23 cellular contexts compared by ENCODE assay signal in genomic region chr5:131229623-131230022, GRCh38. TPM values are rescaled to one million over a fixed set of nuclear protein-coding genes. Genes with fewer than 3 reads are reported as not detected.
DNase-seq lines count a peak whose midpoint lies in the region; ATAC-seq, FAIRE-seq and TF ChIP-seq lines count a peak whose summit lies in the region.
"Had no signal": no experiment of that assay in that cellular context is flagged by ENCODE, and none has a peak within 500 bp of the region (broad histone marks: within the 10 kb centered on the region; RNA-seq: fewer than 3 reads in every experiment).

No MANE protein-coding gene starts in this region.

- H3K27me3 ChIP-seq in DOHH2 (ENCODE audit: control insufficient read depth, low read length): no peaks in the 10 kb centered on the region
- no peaks in the 10 kb centered on the region for H3K27me3 ChIP-seq in GM12878 (replicated peaks in 1 of 2; ENCODE audit: control insufficient read depth in 2 of 2, insufficient read depth in 2 of 2, low read length in 1 of 2)
- H3K27me3 ChIP-seq: MG63, Peyer's patch, SJCRH30 had no signal

- H3K9me3 ChIP-seq in DOHH2 (ENCODE audit: control insufficient read depth, insufficient read depth, low read length): no peaks in the 10 kb centered on the region
- no peaks in the 10 kb centered on the region for H3K9me3 ChIP-seq in KOPT-K1 (ENCODE audit: insufficient read depth, low read length, poor library complexity, severe bottlenecking)
- H3K9me3 ChIP-seq in GM12878 (replicated peaks; ENCODE audit: control insufficient read depth, insufficient read depth, low read length): no peaks in the 10 kb centered on the region
- H3K9me3 ChIP-seq: HAP-1, MG63, Peyer's patch, SJCRH30 had no signal

- H3K9me2 ChIP-seq in DOHH2 (replicated peaks; ENCODE audit: control insufficient read depth, low read length): no peaks in the 10 kb centered on the region

- H3K36me3 ChIP-seq in DOHH2 (ENCODE audit: control insufficient read depth, low read length) (peaks cover 9% of the 10 kb centered on the region; the same call in 1 of the 2 replicates), KOPT-K1 (ENCODE audit: insufficient read depth, low read length) (peaks cover 27% of the 10 kb centered on the region; the same call in 1 of the 2 replicates), GM12878 (ENCODE audit: control insufficient read depth in 2 of 2, insufficient read depth in 2 of 2, low read length in 1 of 2) (peaks cover 0 to 7% of the 10 kb centered on the region in 2 experiments; a peak in 2 of 4 replicates)
- H3K36me3 ChIP-seq: HAP-1, MG63, Peyer's patch, SJCRH30 had no signal

- H3K9me3 Mint-ChIP-seq in stimulated activated memory B cell treated with anti-CD40 and anti-IgM and Interleukin-4, amounts not matched to agents 10 μg/mL and 1 μg/mL and 100 μg/mL, for 72 hours: no peaks in the 10 kb centered on the region
- H3K9me3 Mint-ChIP-seq: CD14-positive monocyte, IgD-negative memory B cell had no signal

- WGBS in GM12878 (ENCODE audit: insufficient coverage, insufficient replicate concordance, low lambda C conversion rate, missing lambda C conversion rate): 17% methylated on average over 4 of the region's 4 CpGs

- H3K4me1 ChIP-seq in DOHH2 (ENCODE audit: control insufficient read depth, low read length) (peaks cover 17% of the 10 kb centered on the region), GM12878 (ENCODE audit: control insufficient read depth, insufficient read depth, low read length) (peaks cover 20% of the 10 kb centered on the region)
- H3K4me1 ChIP-seq: SJCRH30 had no signal

- no peak overlapping the region for H3K27ac ChIP-seq in DOHH2 (ENCODE audit: low read depth, low read length)
- peak overlapping the region; percentile 35 for H3K27ac ChIP-seq in KOPT-K1 (ENCODE audit: low read depth, low read length, poor library complexity, severe bottlenecking)
- H3K27ac ChIP-seq in GM12878 (ENCODE audit: control insufficient read depth, insufficient read depth): peak overlapping the region; percentile 27; the same call in 1 of the 2 replicates
- H3K27ac ChIP-seq: GM23248, Peyer's patch, SJCRH30 had no signal

- SMC1A ChIA-PET in GM12878 (lab: Charles Lee; ENCODE audit: uncharacterized antibody, unreplicated experiment): interaction anchor here (1.1 to 26.7 kb wide), 8 partner anchors 9 to 165 kb away, joined by 3 to 1218 read pairs (median 4); partner anchors contain the start of gene CDC42SE2

- in situ Hi-C loops in GM12878 (cut with MboI): no loop called here

- CTCF ChIA-PET in GM12878 (lab: Yijun Ruan, JAX): interaction anchor here (1.0 to 1.6 kb wide), 4 partner anchors 19 to 1007 kb away, joined by 3 to 6 read pairs (median 4); no protein-coding TSS in a partner anchor

- H3K79me2 ChIP-seq in DOHH2 (ENCODE audit: control insufficient read depth, low read length) (no peaks in the 10 kb centered on the region), GM12878 (ENCODE audit: control insufficient read depth, insufficient read depth, low read length) (peaks cover 40% of the 10 kb centered on the region)

- peak overlapping the region; percentile 49 for H3K4me3 Mint-ChIP-seq in stimulated activated memory B cell treated with anti-CD40 and anti-IgM and Interleukin-4, amounts not matched to agents 10 μg/mL and 1 μg/mL and 100 μg/mL, for 72 hours
- H3K4me3 Mint-ChIP-seq: CD14-positive monocyte, T-helper 17 cell had no signal

- H3F3A ChIP-seq in DOHH2 (ENCODE audit: control insufficient read depth, insufficient read depth): no peaks in the 10 kb centered on the region

- ATAC-seq in GM12878: no peak; the same call in 1 of the 3 replicates
- no peak for ATAC-seq in stimulated activated memory B cell treated with anti-CD40 and anti-IgM and Interleukin-4, amounts not matched to agents 10 μg/mL and 1 μg/mL and 100 μg/mL, for 72 hours
- ATAC-seq in HG02642 (IDR thresholded peaks at IDR 0.05; ENCODE audit: poor library complexity, unreplicated experiment): no peak
- ATAC-seq: T-helper 17 cell had no signal

- TF ChIP-seq CTCF in DOHH2 (IDR thresholded peaks at IDR 0.05; ENCODE audit: low read depth, low read length, poor library complexity, severe bottlenecking) (no peak), GM12878 (IDR thresholded peaks at IDR 0.05 in 2 of 3, conservative IDR thresholded peaks at IDR 0.05 in 1 of 3; ENCODE audit: control insufficient read depth in 2 of 3, extremely low read depth in 1 of 3, insufficient read depth in 1 of 3, low read depth in 3 of 3, low read length in 3 of 3) (no peak)

- no peaks in the 10 kb centered on the region for H3K36me3 Mint-ChIP-seq in stimulated activated memory B cell treated with anti-CD40 and anti-IgM and Interleukin-4, amounts not matched to agents 10 μg/mL and 1 μg/mL and 100 μg/mL, for 72 hours
- H3K36me3 Mint-ChIP-seq: CD14-positive monocyte had no signal

- BruUV-seq in GM12878 (replicated peaks; lab: Mats Ljungman, UMichigan): no TSS peak

- POLR2A ChIA-PET in GM12878 (lab: Charles Lee): interaction anchor here (0.9 to 12.7 kb wide), 7 partner anchors 8 to 37 kb away, joined by 3 to 141 read pairs (median 3); no protein-coding TSS in a partner anchor

- H3K4me2 ChIP-seq in DOHH2 (ENCODE audit: low read length): peak overlapping the region; percentile 50
- peak overlapping the region; percentile 77 for H3K4me2 ChIP-seq in GM12878 (ENCODE audit: control insufficient read depth, insufficient read depth)

- TF ChIP-seq POLR2A in GM12878 (IDR thresholded peaks at IDR 0.05; ENCODE audit: low read depth, low read length): no peak

- intact Hi-C loops in GM12878 (cut with micrococcal nuclease; ENCODE audit: unreplicated experiment): no loop called here

- H4K20me1 ChIP-seq in DOHH2 (ENCODE audit: control insufficient read depth, insufficient read depth, low read depth, low read length): no peaks in the 10 kb centered on the region
- no peaks in the 10 kb centered on the region for H4K20me1 ChIP-seq in GM12878 (ENCODE audit: control insufficient read depth, insufficient read depth)

- no peak for FAIRE-seq in GM12878 (lab: Jason Lieb, UNC)
- FAIRE-seq: A204.1 had no signal

- no peak for TF ChIP-seq EP300 in GM12878 (IDR thresholded peaks at IDR 0.05; ENCODE audit: borderline replicate concordance in 1 of 2, control insufficient read depth in 1 of 2, low read depth in 2 of 2, low read length in 2 of 2)

- RAD21 ChIA-PET in GM12878 (lab: Charles Lee; ENCODE audit: unreplicated experiment): interaction anchor here (1.3 to 2.4 kb wide), 6 partner anchors 15 to 66 kb away, joined by 3 to 11 read pairs (median 5); no protein-coding TSS in a partner anchor

- DNase-seq in GM12878 (ENCODE audit: low read depth, low spot score) (no peak), amniotic stem cell (lab: John Stamatoyannopoulos, UW) (no peak), T-helper 1 cell (no peak)
- DNase-seq: EL, GF-D8, GM23248, MG63, NCI-H1092 treated with DMSO at 0.1 percent for 48 hours, NCI-H2029 treated with DMSO at 0.1 percent for 48 hours, NCI-H226, NCI-H510A treated with DMSO at 0.1 percent for 48 hours, NCI-H748 treated with DMSO at 0.1 percent for 48 hours, Peyer's patch, T-helper 17 cell had no signal

- H3K4me3 ChIP-seq in DOHH2 (ENCODE audit: low read length): no peak overlapping the region
- H3K4me3 ChIP-seq in GM12878: no peak overlapping the region
- H3K4me3 ChIP-seq: GM23248, HAP-1, MG63, Peyer's patch, SJCRH30 had no signal

- H2AFZ ChIP-seq in GM12878 (ENCODE audit: control insufficient read depth, low read depth, low read length): no peak overlapping the region
- H2AFZ ChIP-seq: GM23248 had no signal

- no peak overlapping the region for H3K9ac ChIP-seq in GM12878 (ENCODE audit: control insufficient read depth, insufficient read depth, low read length)
- H3K9ac ChIP-seq: GM23248 had no signal

- H3K27me3 Mint-ChIP-seq in stimulated activated memory B cell treated with anti-CD40 and anti-IgM and Interleukin-4, amounts not matched to agents 10 μg/mL and 1 μg/mL and 100 μg/mL, for 72 hours: no peaks in the 10 kb centered on the region
- H3K27me3 Mint-ChIP-seq: IgD-negative memory B cell, T-helper 17 cell had no signal

- no peak for TF ChIP-seq RAD21 in GM12878 (IDR thresholded peaks at IDR 0.05; ENCODE audit: insufficient read depth, low read depth, low read length)

- peaks cover 19% of the 10 kb centered on the region for H3K4me1 Mint-ChIP-seq in stimulated activated memory B cell treated with anti-CD40 and anti-IgM and Interleukin-4, amounts not matched to agents 10 μg/mL and 1 μg/mL and 100 μg/mL, for 72 hours

- peak overlapping the region; percentile 62 for H3K27ac Mint-ChIP-seq in stimulated activated memory B cell treated with anti-CD40 and anti-IgM and Interleukin-4, amounts not matched to agents 10 μg/mL and 1 μg/mL and 100 μg/mL, for 72 hours
- H3K27ac Mint-ChIP-seq: CD14-positive monocyte, T-helper 17 cell had no signal

RNA-seq across cellular contexts. Expression of gene CDC42SE2, which starts 34.2 kb away (rescaled TPM):
- 137 and 144 TPM in 2 replicates for total RNA-seq in GM12878 (2013; cell fraction: nucleolus; rRNA removed)
- total RNA-seq in GM12878 (2014; rRNA removed) (81.7 and 101 TPM in 2 replicates), GM12878 (2014; rRNA removed; fragmentation: Illumina TruSeq; extraction: Trizol) (90.7 and 91.1 TPM in 2 replicates), GM12878 (2021) (75.6 and 76.0 TPM in 2 replicates)
- 54.3 TPM for polyA plus RNA-seq in GM12878 (2011; ENCODE audit: low read depth)
- polyA plus RNA-seq in GM12878 (2011; rRNA removed) (148 and 215 TPM in 2 replicates), GM12878 (2014; fragmentation: Illumina TruSeq; extraction: Trizol) (75.2 and 106 TPM in 2 replicates), GM12878 (2014; fragmentation: Nextera tagmentation; extraction: Ambion mirVana) (10 to 100 TPM; 57.0 to 78.8 TPM), GM12878 (2014; rRNA removed) (57.2 and 62.0 TPM in 2 replicates), GM12878 (2016; fragmentation: Nextera tagmentation; extraction: Ambion mirVana) (100 to 1,000 TPM; 113 to 116 TPM)
- polyA plus RNA-seq in GM12878 (2011; cell fraction: cytosol; rRNA removed): 43.4 and 63.0 TPM in 2 replicates
- 39.5 and 43.8 TPM in 2 replicates for polyA plus RNA-seq in GM12878 (2011; cell fraction: nucleus; rRNA removed)
- polyA plus RNA-seq in GM12878 (2012): 80.9 and 89.2 TPM in 2 replicates
- 107 and 140 TPM in 2 replicates for polyA minus RNA-seq in GM12878 (2011; rRNA and poly(A)+ RNA removed)
- 46.4 and 47.3 TPM in 2 replicates for polyA minus RNA-seq in GM12878 (2011; cell fraction: cytosol; rRNA and poly(A)+ RNA removed)
- polyA minus RNA-seq in GM12878 (2011; cell fraction: nucleus; rRNA and poly(A)+ RNA removed): 30.0 and 58.6 TPM in 2 replicates

RNA-seq across cellular contexts. Expression of gene LYRM7, which starts 58.9 kb away (rescaled TPM):
- total RNA-seq in GM12878 (2013; cell fraction: nucleolus; rRNA removed): 15.3 and 23.4 TPM in 2 replicates
- 15.1 and 19.6 TPM in 2 replicates for total RNA-seq in GM12878 (2014; rRNA removed)
- total RNA-seq in GM12878 (2014; rRNA removed; fragmentation: Illumina TruSeq; extraction: Trizol): 17.6 and 21.7 TPM in 2 replicates
- 13.7 and 13.9 TPM in 2 replicates for total RNA-seq in GM12878 (2021)
- polyA plus RNA-seq in GM12878 (2011; ENCODE audit: low read depth): 2.7 TPM
- 9.2 and 21.4 TPM in 2 replicates for polyA plus RNA-seq in GM12878 (2011; rRNA removed)
- polyA plus RNA-seq in GM12878 (2011; cell fraction: cytosol; rRNA removed): 3.6 and 3.7 TPM in 2 replicates
- 1.4 and 1.5 TPM in 2 replicates for polyA plus RNA-seq in GM12878 (2011; cell fraction: nucleus; rRNA removed)
- 7.1 and 8.1 TPM in 2 replicates for polyA plus RNA-seq in GM12878 (2012)
- polyA plus RNA-seq in GM12878 (2014; fragmentation: Illumina TruSeq; extraction: Trizol): 17.9 and 21.8 TPM in 2 replicates
- 10 to 100 TPM; 25.8 to 45.7 TPM for polyA plus RNA-seq in GM12878 (2014; fragmentation: Nextera tagmentation; extraction: Ambion mirVana)
- polyA plus RNA-seq in GM12878 (2014; rRNA removed): 8.6 and 18.7 TPM in 2 replicates
- 10 to 100 TPM; 61.0 to 68.8 TPM for polyA plus RNA-seq in GM12878 (2016; fragmentation: Nextera tagmentation; extraction: Ambion mirVana)
- 2.2 and 2.3 TPM in 2 replicates for polyA minus RNA-seq in GM12878 (2011; rRNA and poly(A)+ RNA removed)
- 1.7 and 2.4 TPM in 2 replicates for polyA minus RNA-seq in GM12878 (2011; cell fraction: cytosol; rRNA and poly(A)+ RNA removed)
- polyA minus RNA-seq in GM12878 (2011; cell fraction: nucleus; rRNA and poly(A)+ RNA removed): 0.85 and 1.2 TPM in 2 replicates
